Comparison of ENCODE assay signal across 1 cellular context in genomic region chr5:148145916-148146315, GRCh38.
TF ChIP-seq lines count a peak whose summit lies in the region.

No MANE protein-coding gene starts in this region.

TF ChIP-seq in HepG2, 621 proteins besides CTCF, POLR2A, EP300 and RAD21 (continued from another document and continues in another):
- TF ChIP-seq AKNA (CRISPR knock-in tag; IDR thresholded peaks at IDR 0.05; ENCODE audit: borderline replicate concordance) (no peak), HMGXB3 (CRISPR knock-in tag; IDR thresholded peaks at IDR 0.05; ENCODE audit: borderline replicate concordance) (no peak), ARID3A (IDR thresholded peaks at IDR 0.05; ENCODE audit: low read depth, low read length) (no peak), ATF3 (CRISPR knock-in tag; IDR thresholded peaks at IDR 0.05) (no peak), HCFC1 (IDR thresholded peaks at IDR 0.05; ENCODE audit: low read depth, low read length) (no peak), ZBTB40 (IDR thresholded peaks at IDR 0.05) (no peak), ZBTB40 (CRISPR knock-in tag; IDR thresholded peaks at IDR 0.05) (no peak), NCOA2 (CRISPR knock-in tag; IDR thresholded peaks at IDR 0.05) (peak; percentile 49; the same call in 1 of the 2 replicates), PPARG (CRISPR knock-in tag; conservative IDR thresholded peaks at IDR 0.05) (peak; percentile 59; the same call in 1 of the 2 replicates), PRDM10 (CRISPR knock-in tag; IDR thresholded peaks at IDR 0.05; ENCODE audit: low read depth) (no peak), FOXA3 (CRISPR knock-in tag; IDR thresholded peaks at IDR 0.05) (peak; percentile 39; the same call in 1 of the 2 replicates), NFRKB (IDR thresholded peaks at IDR 0.05) (no peak), HNF1A (IDR thresholded peaks at IDR 0.05; ENCODE audit: low read depth) (no peak), HNF1A (CRISPR knock-in tag; IDR thresholded peaks at IDR 0.05; ENCODE audit: borderline replicate concordance) (no peak), ZSCAN30 (CRISPR knock-in tag; IDR thresholded peaks at IDR 0.05) (no peak), CREB3 (CRISPR knock-in tag; IDR thresholded peaks at IDR 0.05) (no peak)
